In genomic region chr4:10458190-10458589, GRCh38 we compare ENCODE assay signal across 12 cellular contexts. TPM values are rescaled to one million over a fixed set of nuclear protein-coding genes. Genes with fewer than 3 reads are reported as not detected.
DNase-seq lines count a peak whose midpoint lies in the region; ATAC-seq and TF ChIP-seq lines count a peak whose summit lies in the region.
"Had no signal": no experiment of that assay in that cellular context is flagged by ENCODE, and none has a peak within 500 bp of the region (broad histone marks: within the 10 kb centered on the region; RNA-seq: fewer than 3 reads in every experiment).

No MANE protein-coding gene starts in this region.

- TF ChIP-seq CTCF in endothelial cell (IDR thresholded peaks at IDR 0.05; ENCODE audit: unreplicated experiment), result no peak
- TF ChIP-seq CTCF in nephron (IDR thresholded peaks at IDR 0.05; ENCODE audit: unreplicated experiment in 3 of 3), result no peak

- CTCF ChIA-PET in CD8-positive, alpha-beta memory T cell (lab: Charles Lee), result interaction anchor here (1.0 to 1.6 kb wide), 2 partner anchors 80 to 439 kb away, joined by 3 to 4 read pairs; no protein-coding TSS in a partner anchor

- no peak for DNase-seq in CD8-positive, alpha-beta memory T cell
- DNase-seq in endothelial cell (ENCODE audit: low spot score) (peak; percentile 13), inferior parietal cortex (ENCODE audit: extremely low spot score) (no peak), NCI-H187 treated with DMSO at 0.1 percent for 48 hours (lab: John Stamatoyannopoulos, UW) (no peak)
- DNase-seq: activated CD4-positive, CD25-positive, alpha-beta regulatory T cell treated with anti-CD3 and anti-CD28 coated beads, Interleukin-2, amount 50 U/mL, for 72 hours; activated T-cell treated with anti-CD3 and anti-CD28 coated beads, Interleukin-2, amount 50 U/mL, for 72 hours; effector CD8-positive, alpha-beta T cell had no signal

- H3K36me3 Mint-ChIP-seq in CD8-positive, alpha-beta memory T cell, result peaks cover 11 to 16% (median 13%) of the 10 kb centered on the region in 3 donors
- H3K36me3 Mint-ChIP-seq in endothelial cell (ENCODE audit: low read depth, unreplicated experiment) (peaks cover 19% of the 10 kb centered on the region), nephron (ENCODE audit: low read depth) (peaks cover 41% of the 10 kb centered on the region)

- peak overlapping the region in 4 of 7 donors; percentile 36 to 72 (median 59) for H3K4me3 Mint-ChIP-seq in CD8-positive, alpha-beta memory T cell
- peak overlapping the region; percentile 79 for H3K4me3 Mint-ChIP-seq in endothelial cell (ENCODE audit: unreplicated experiment)
- peak overlapping the region; percentile 37 to 73 (median 68) for H3K4me3 Mint-ChIP-seq in nephron

- peaks cover 40 to 69% (median 63%) of the 10 kb centered on the region in 3 donors for H3K4me1 Mint-ChIP-seq in CD8-positive, alpha-beta memory T cell
- H3K4me1 Mint-ChIP-seq in endothelial cell (ENCODE audit: unreplicated experiment) (peaks cover 25% of the 10 kb centered on the region), nephron (peaks cover 5% of the 10 kb centered on the region)

- peak overlapping the region in 3 of 8 donors; percentile 6 to 87 (median 72) for H3K27ac Mint-ChIP-seq in CD8-positive, alpha-beta memory T cell
- H3K27ac Mint-ChIP-seq in endothelial cell (ENCODE audit: unreplicated experiment), result peak overlapping the region; percentile 12
- H3K27ac Mint-ChIP-seq in nephron, result no peak overlapping the region
- H3K27ac Mint-ChIP-seq: CD14-positive monocyte had no signal

- peaks cover 9 to 15% of the 10 kb centered on the region in 2 donors for H3K27me3 Mint-ChIP-seq in CD8-positive, alpha-beta memory T cell
- H3K27me3 Mint-ChIP-seq in endothelial cell (ENCODE audit: unreplicated experiment), result peaks cover 26% of the 10 kb centered on the region
- peaks cover 49% of the 10 kb centered on the region for H3K27me3 Mint-ChIP-seq in nephron (ENCODE audit: low read depth)

- no peaks in the 10 kb centered on the region for H3K27me3 ChIP-seq in CD8-positive, alpha-beta memory T cell (ENCODE audit: insufficient read depth, low read length, poor library complexity, severe bottlenecking)
- H3K27me3 ChIP-seq in HUES64 (ENCODE audit: insufficient read depth, low read length), result peaks cover 80% of the 10 kb centered on the region

- ATAC-seq in HG02610 (IDR thresholded peaks at IDR 0.05; ENCODE audit: unreplicated experiment), result no peak
- ATAC-seq in activated CD4-positive, CD25-positive, alpha-beta regulatory T cell treated with anti-CD3 and anti-CD28 coated beads, Interleukin-2, amount 50 U/mL, for 24 hours, result no peak

- peaks cover 0 to 5% (median 0%) of the 10 kb centered on the region in 5 donors for H3K9me3 Mint-ChIP-seq in CD8-positive, alpha-beta memory T cell
- H3K9me3 Mint-ChIP-seq in endothelial cell (ENCODE audit: unreplicated experiment), result peaks cover 5% of the 10 kb centered on the region
- H3K9me3 Mint-ChIP-seq in nephron, result peaks cover 52% of the 10 kb centered on the region

- peaks cover under 1% of the 10 kb centered on the region for H3K36me3 ChIP-seq in CD8-positive, alpha-beta memory T cell (ENCODE audit: insufficient read depth, low read length)
- peaks cover 17% of the 10 kb centered on the region for H3K36me3 ChIP-seq in HUES64 (ENCODE audit: insufficient read depth, low read length)

- H3K9me3 ChIP-seq in CD8-positive, alpha-beta memory T cell (ENCODE audit: low read length), result no peaks in the 10 kb centered on the region
- H3K9me3 ChIP-seq in HUES64 (ENCODE audit: insufficient read depth, low read depth, low read length), result no peaks in the 10 kb centered on the region

- POLR2A ChIA-PET in CD8-positive, alpha-beta memory T cell (lab: Charles Lee), result interaction anchor here (1.2 kb wide), 1 partner anchor 18 kb away, joined by 3 read pairs; no protein-coding TSS in a partner anchor

- peak overlapping the region; percentile 49 for H3K27ac ChIP-seq in CD8-positive, alpha-beta memory T cell (ENCODE audit: low read depth, low read length)
- no peak overlapping the region for H3K27ac ChIP-seq in HUES64 (ENCODE audit: low read depth, low read length)

- no peak overlapping the region for H3K4me3 ChIP-seq in CD8-positive, alpha-beta memory T cell (ENCODE audit: low read length)
- peak overlapping the region; percentile 75; the same call in 1 of the 2 replicates for H3K4me3 ChIP-seq in HUES64 (ENCODE audit: low read length)

- H3K9ac ChIP-seq in HUES64 (ENCODE audit: low read depth, low read length), result no peak overlapping the region

- 48% methylated on average over 13 of the region's 13 CpGs for WGBS in HUES64

- peaks cover 29% of the 10 kb centered on the region for H3K4me1 ChIP-seq in CD8-positive, alpha-beta memory T cell (ENCODE audit: insufficient read depth, low read length)
- peaks cover 18% of the 10 kb centered on the region for H3K4me1 ChIP-seq in HUES64 (ENCODE audit: insufficient read depth, low read length)

RNA-seq across cellular contexts. Expression of gene ZNF518B, which starts 1.0 kb away (rescaled TPM):
- 10 to 100 TPM; 15.1 to 18.7 TPM for total RNA-seq in CD8-positive, alpha-beta memory T cell
- polyA plus RNA-seq in CD8-positive, alpha-beta memory T cell, result 7.5 TPM
- 15.5 TPM for polyA plus RNA-seq in HUES64 (2013, experiment 1 of 2)
- 19.1 TPM for polyA plus RNA-seq in HUES64 (2013, experiment 2 of 2)
- 44.0 TPM for total RNA-seq in endothelial cell (ENCODE audit: unreplicated experiment)
